ENCODE assay signal across 8 cellular contexts in genomic region chr7:156999611-157000046, GRCh38. TPM values are rescaled to one million over a fixed set of nuclear protein-coding genes. Genes with fewer than 3 reads are reported as not detected.
DNase-seq lines count a peak whose midpoint lies in the region; ATAC-seq and TF ChIP-seq lines count a peak whose summit lies in the region.

No MANE protein-coding gene starts in this region.

- H3K27me3 ChIP-seq in CD4-positive, CD25-positive, alpha-beta regulatory T cell (ENCODE audit: control insufficient read depth, insufficient read depth, low read length), result peaks cover 36% of the 10 kb centered on the region
- peaks cover 13 to 18% of the 10 kb centered on the region in 2 donors for H3K27me3 ChIP-seq in naive thymus-derived CD4-positive, alpha-beta T cell (ENCODE audit: control insufficient read depth in 2 of 2, insufficient read depth in 2 of 2, low read length in 2 of 2)

- no peak overlapping the region for H3K27ac Mint-ChIP-seq in CD4-positive, CD25-positive, alpha-beta regulatory T cell
- H3K27ac Mint-ChIP-seq in naive thymus-derived CD4-positive, alpha-beta T cell, result no peak overlapping the region
- H3K27ac Mint-ChIP-seq in glutamatergic neuron (ENCODE audit: unreplicated experiment), result no peak overlapping the region

- intact Hi-C loops in naive thymus-derived CD4-positive, alpha-beta T cell (cut with micrococcal nuclease), result loop anchor here in 1 of 2 donors (5.0 kb wide), 2 partner anchors 1197 to 1622 kb away; no protein-coding TSS in a partner anchor

- ATAC-seq in CD4-positive, CD25-positive, alpha-beta regulatory T cell (ENCODE audit: low read depth in 2 of 2), result no peak
- no peak for ATAC-seq in naive thymus-derived CD4-positive, alpha-beta T cell
- ATAC-seq in HG02970 (IDR thresholded peaks at IDR 0.05; ENCODE audit: low FRiP score, unreplicated experiment) (no peak), GM21360 (IDR thresholded peaks at IDR 0.05; ENCODE audit: unreplicated experiment) (no peak)

- H3K9me3 ChIP-seq in CD4-positive, CD25-positive, alpha-beta regulatory T cell (ENCODE audit: control insufficient read depth in 2 of 2, low read length in 2 of 2), result no peaks in the 10 kb centered on the region
- no peaks in the 10 kb centered on the region for H3K9me3 ChIP-seq in naive thymus-derived CD4-positive, alpha-beta T cell (ENCODE audit: control insufficient read depth in 2 of 3, low read length in 3 of 3)

- TF ChIP-seq CTCF in choroid plexus epithelial cell (conservative IDR thresholded peaks at IDR 0.05; ENCODE audit: low read depth, low read length), result no peak
- no peak for TF ChIP-seq CTCF in glutamatergic neuron (IDR thresholded peaks at IDR 0.05; ENCODE audit: partially characterized antibody, unreplicated experiment)

- H3K9me3 Mint-ChIP-seq in CD4-positive, CD25-positive, alpha-beta regulatory T cell, result peaks cover 0 to 6% (median 0%) of the 10 kb centered on the region in 7 donors
- peaks cover 0 to 4% (median 0%) of the 10 kb centered on the region in 11 donors for H3K9me3 Mint-ChIP-seq in naive thymus-derived CD4-positive, alpha-beta T cell
- H3K9me3 Mint-ChIP-seq in glutamatergic neuron (ENCODE audit: unreplicated experiment), result peaks cover 15% of the 10 kb centered on the region

- no peaks in the 10 kb centered on the region for H3K36me3 ChIP-seq in CD4-positive, CD25-positive, alpha-beta regulatory T cell (ENCODE audit: control insufficient read depth, insufficient read depth, low read length)
- H3K36me3 ChIP-seq in naive thymus-derived CD4-positive, alpha-beta T cell (ENCODE audit: control insufficient read depth in 2 of 3, insufficient read depth in 3 of 3, low read length in 3 of 3), result no peaks in the 10 kb centered on the region

- H3K4me1 ChIP-seq in CD4-positive, CD25-positive, alpha-beta regulatory T cell (ENCODE audit: control insufficient read depth, insufficient read depth, low read length, poor library complexity, severe bottlenecking), result peaks cover 25% of the 10 kb centered on the region
- H3K4me1 ChIP-seq in naive thymus-derived CD4-positive, alpha-beta T cell (ENCODE audit: control insufficient read depth in 2 of 2, insufficient read depth in 2 of 2, low read length in 2 of 2), result peaks cover 0 to 14% of the 10 kb centered on the region in 2 donors

- H3K4me3 Mint-ChIP-seq in CD4-positive, CD25-positive, alpha-beta regulatory T cell, result peak overlapping the region; percentile 30 to 73 (median 61)
- peak overlapping the region; percentile 43 to 83 (median 68) for H3K4me3 Mint-ChIP-seq in naive thymus-derived CD4-positive, alpha-beta T cell
- no peak overlapping the region for H3K4me3 Mint-ChIP-seq in glutamatergic neuron (ENCODE audit: unreplicated experiment)

- peaks cover 7 to 36% (median 17%) of the 10 kb centered on the region in 4 donors for H3K4me1 Mint-ChIP-seq in CD4-positive, CD25-positive, alpha-beta regulatory T cell
- peaks cover 13 to 34% (median 23%) of the 10 kb centered on the region in 7 donors for H3K4me1 Mint-ChIP-seq in naive thymus-derived CD4-positive, alpha-beta T cell
- peaks cover 3% of the 10 kb centered on the region for H3K4me1 Mint-ChIP-seq in glutamatergic neuron (ENCODE audit: low read depth, unreplicated experiment)

- H3K27ac ChIP-seq in CD4-positive, CD25-positive, alpha-beta regulatory T cell (ENCODE audit: insufficient read depth, low read length, poor library complexity, severe bottlenecking), result no peak overlapping the region
- H3K27ac ChIP-seq in naive thymus-derived CD4-positive, alpha-beta T cell (ENCODE audit: low read depth, low read length), result no peak overlapping the region

- POLR2A ChIA-PET in HEK293T (lab: Yijun Ruan, JAX), result interaction anchor here (1.3 kb wide), 1 partner anchor 27 kb away, joined by 3 read pairs; no protein-coding TSS in a partner anchor
- POLR2A ChIA-PET in naive thymus-derived CD4-positive, alpha-beta T cell (lab: Charles Lee), result no interaction called here

- H3K27me3 Mint-ChIP-seq in CD4-positive, CD25-positive, alpha-beta regulatory T cell, result peaks cover 76% of the 10 kb centered on the region
- peaks cover 58 to 84% (median 71%) of the 10 kb centered on the region in 5 donors for H3K27me3 Mint-ChIP-seq in naive thymus-derived CD4-positive, alpha-beta T cell
- H3K27me3 Mint-ChIP-seq in glutamatergic neuron (ENCODE audit: unreplicated experiment), result peaks cover 43% of the 10 kb centered on the region

- H3K4me3 ChIP-seq in CD4-positive, CD25-positive, alpha-beta regulatory T cell (ENCODE audit: low read depth, low read length), result peak overlapping the region; percentile 13
- H3K4me3 ChIP-seq in choroid plexus epithelial cell (ENCODE audit: low read depth, low read length), result peak overlapping the region; percentile 33
- H3K4me3 ChIP-seq in naive thymus-derived CD4-positive, alpha-beta T cell (ENCODE audit: low read length), result peak overlapping the region; percentile 33

- DNase-seq in CD4-positive, CD25-positive, alpha-beta regulatory T cell, result no peak
- DNase-seq in HEK293T (ENCODE audit: extremely low spot score) (no peak), choroid plexus epithelial cell (ENCODE audit: low read depth) (no peak), glutamatergic neuron (no peak)
- no peak for DNase-seq in naive thymus-derived CD4-positive, alpha-beta T cell
- no peak for DNase-seq in activated effector memory CD4-positive, alpha-beta T cell treated with anti-CD3 and anti-CD28 coated beads, Interleukin-2, amount 50 U/mL, for 16 hours

- no peaks in the 10 kb centered on the region for H3K36me3 Mint-ChIP-seq in CD4-positive, CD25-positive, alpha-beta regulatory T cell
- H3K36me3 Mint-ChIP-seq in naive thymus-derived CD4-positive, alpha-beta T cell, result peaks cover 0 to 5% (median 0%) of the 10 kb centered on the region in 5 donors
- peaks cover 10% of the 10 kb centered on the region for H3K36me3 Mint-ChIP-seq in glutamatergic neuron (ENCODE audit: unreplicated experiment)

- CTCF ChIA-PET in HEK293T (lab: Yijun Ruan, JAX), result no interaction called here
- CTCF ChIA-PET in naive thymus-derived CD4-positive, alpha-beta T cell (lab: Charles Lee), result no interaction called here

TF ChIP-seq in HEK293T, 16 proteins besides CTCF, POLR2A, EP300 and RAD21:
- TF ChIP-seq FOXM1 (IDR thresholded peaks at IDR 0.05; ENCODE audit: borderline replicate concordance) (0 out of 2 replicates have a peak, but pooled peaks have one; percentile 20), L3MBTL2 (conservative IDR thresholded peaks at IDR 0.05) (no peak)

RNA-seq across cellular contexts. Expression of gene MNX1, which starts 10.8 kb away (rescaled TPM):
- 0.67 TPM for total RNA-seq in CD4-positive, CD25-positive, alpha-beta regulatory T cell
- polyA plus RNA-seq in CD4-positive, CD25-positive, alpha-beta regulatory T cell, result not detected
- total RNA-seq in naive thymus-derived CD4-positive, alpha-beta T cell, result not detected
- polyA plus RNA-seq in naive thymus-derived CD4-positive, alpha-beta T cell, result not detected
- 0.59 TPM for total RNA-seq in glutamatergic neuron (ENCODE audit: unreplicated experiment)

RNA-seq across cellular contexts. Expression of gene NOM1, which starts 50.1 kb away (rescaled TPM):
- 34.9 TPM for total RNA-seq in CD4-positive, CD25-positive, alpha-beta regulatory T cell
- 1 to 10 TPM; 1.6 to 4.1 (median 3.4) TPM for polyA plus RNA-seq in CD4-positive, CD25-positive, alpha-beta regulatory T cell
- total RNA-seq in naive thymus-derived CD4-positive, alpha-beta T cell, result 10 to 100 TPM; 28.1 to 40.7 (median 32.9) TPM
- 1 to 10 TPM; 4.2 to 7.9 TPM for polyA plus RNA-seq in naive thymus-derived CD4-positive, alpha-beta T cell
- 18.0 TPM for total RNA-seq in glutamatergic neuron (ENCODE audit: unreplicated experiment)
